15 cellular contexts compared by ENCODE assay signal in genomic region chr5:119338326-119338957, GRCh38. TPM values are rescaled to one million over a fixed set of nuclear protein-coding genes. Genes with fewer than 3 reads are reported as not detected.
DNase-seq lines count a peak whose midpoint lies in the region; ATAC-seq, FAIRE-seq and TF ChIP-seq lines count a peak whose summit lies in the region.
"Had no signal": no experiment of that assay in that cellular context is flagged by ENCODE, and none has a peak within 500 bp of the region (broad histone marks: within the 10 kb centered on the region; RNA-seq: fewer than 3 reads in every experiment).

No MANE protein-coding gene starts in this region.

- H3K27me3 ChIP-seq in CD8-positive, alpha-beta memory T cell (ENCODE audit: insufficient read depth, low read length, poor library complexity, severe bottlenecking) = no peaks in the 10 kb centered on the region
- no peaks in the 10 kb centered on the region for H3K27me3 ChIP-seq in HepG2 (ENCODE audit: control insufficient read depth in 1 of 2, insufficient read depth in 2 of 2, low read length in 2 of 2)
- H3K27me3 ChIP-seq: heart right ventricle had no signal

- WGBS in HepG2 (ENCODE audit: low lambda C conversion rate) = 87% methylated on average over 5 of the region's 5 CpGs

- H3K36me3 ChIP-seq in CD8-positive, alpha-beta memory T cell (ENCODE audit: insufficient read depth, low read length) = no peaks in the 10 kb centered on the region
- no peaks in the 10 kb centered on the region for H3K36me3 ChIP-seq in HepG2 (replicated peaks in 1 of 2; ENCODE audit: control insufficient read depth in 1 of 2, insufficient read depth in 2 of 2, low read length in 2 of 2)
- H3K36me3 ChIP-seq: heart right ventricle had no signal

- no peak overlapping the region for H3K4me2 ChIP-seq in HepG2 (ENCODE audit: low read depth, low read length)

- intact Hi-C loops in natural killer cell (cut with micrococcal nuclease) (loop anchor here (10.0 kb wide), 1 partner anchor 264 kb away; the partner anchor contains the start of gene DMXL1), HepG2 (cut with micrococcal nuclease; ENCODE audit: unreplicated experiment) (no loop called here), left ventricle myocardium superior (cut with micrococcal nuclease) (no loop called here)

- peaks cover 92 to 98% (median 97%) of the 10 kb centered on the region in 3 donors for H3K4me1 Mint-ChIP-seq in CD8-positive, alpha-beta memory T cell
- peaks cover 51 to 75% (median 66%) of the 10 kb centered on the region in 3 donors for H3K4me1 Mint-ChIP-seq in IgD-negative memory B cell
- H3K4me1 Mint-ChIP-seq in activated CD8-positive, alpha-beta T cell treated with anti-CD3 and anti-CD28 coated beads, Interleukin-2, amount 10 ng/mL, durations not matched to agents 7 days and 5 days (ENCODE audit: low read depth) = peaks cover 87% of the 10 kb centered on the region
- H3K4me1 Mint-ChIP-seq in natural killer cell = peaks cover 91 to 96% of the 10 kb centered on the region in 2 donors

- H3K79me2 ChIP-seq in HepG2 (ENCODE audit: insufficient read depth, low read length) = no peaks in the 10 kb centered on the region

- no peak overlapping the region for H2AFZ ChIP-seq in HepG2 (ENCODE audit: low read length)

- peak overlapping the region; percentile 2 for H3K27ac ChIP-seq in CD8-positive, alpha-beta memory T cell (ENCODE audit: low read depth, low read length)
- H3K27ac ChIP-seq in HepG2 (ENCODE audit: extremely low read length, insufficient read depth, low read length) = no peak overlapping the region
- H3K27ac ChIP-seq: SK-N-MC had no signal

- no peaks in the 10 kb centered on the region for H3K27me3 Mint-ChIP-seq in CD8-positive, alpha-beta memory T cell
- H3K27me3 Mint-ChIP-seq in IgD-negative memory B cell = no peaks in the 10 kb centered on the region
- no peaks in the 10 kb centered on the region for H3K27me3 Mint-ChIP-seq in activated CD8-positive, alpha-beta T cell treated with anti-CD3 and anti-CD28 coated beads, Interleukin-2, amount 10 ng/mL, durations not matched to agents 7 days and 5 days (ENCODE audit: low read depth)
- H3K27me3 Mint-ChIP-seq in natural killer cell (ENCODE audit: low read depth in 2 of 2) = no peaks in the 10 kb centered on the region

- H3K4me3 ChIP-seq in CD8-positive, alpha-beta memory T cell (ENCODE audit: low read length) = peak overlapping the region; percentile 24
- no peak overlapping the region for H3K4me3 ChIP-seq in HepG2 (replicated peaks in 1 of 3; ENCODE audit: insufficient read depth in 1 of 3, low read depth in 2 of 3, low read length in 3 of 3)
- H3K4me3 ChIP-seq: heart right ventricle, SK-N-MC had no signal

- CTCF ChIA-PET in CD8-positive, alpha-beta memory T cell (lab: Charles Lee) = interaction anchor here (0.5 to 5.6 kb wide), 10 partner anchors 15 to 350 kb away, joined by 3 to 24 read pairs (median 6); partner anchors contain the start of genes DTWD2 and TNFAIP8
- CTCF ChIA-PET in activated CD8-positive, alpha-beta T cell treated with anti-CD3 and anti-CD28 coated beads, Interleukin-2, amount 10 ng/mL, durations not matched to agents 7 days and 5 days (lab: Charles Lee) = interaction anchor here (0.8 to 21.9 kb wide), 16 partner anchors 8 to 350 kb away, joined by 3 to 274 read pairs (median 5); partner anchors contain the start of genes DTWD2 and TNFAIP8
- CTCF ChIA-PET in HepG2 (lab: Yijun Ruan, JAX; ENCODE audit: low intra/inter-chr PET ratio, low total read pairs) = no interaction called here

- H3K9me3 ChIP-seq in CD8-positive, alpha-beta memory T cell (ENCODE audit: low read length) = no peaks in the 10 kb centered on the region
- H3K9me3 ChIP-seq in HepG2 (ENCODE audit: low read length) = no peaks in the 10 kb centered on the region
- H3K9me3 ChIP-seq: heart right ventricle had no signal

- no peaks in the 10 kb centered on the region for H3K9me3 Mint-ChIP-seq in CD8-positive, alpha-beta memory T cell
- H3K9me3 Mint-ChIP-seq in IgD-negative memory B cell (no peaks in the 10 kb centered on the region), natural killer cell (no peaks in the 10 kb centered on the region)
- H3K9me3 Mint-ChIP-seq in activated CD8-positive, alpha-beta T cell treated with anti-CD3 and anti-CD28 coated beads, Interleukin-2, amount 10 ng/mL, durations not matched to agents 7 days and 5 days (ENCODE audit: insufficient read depth) = no peaks in the 10 kb centered on the region

- FAIRE-seq in HepG2 (lab: Jason Lieb, UNC) = no peak

- peak overlapping the region; percentile 84 to 99 (median 94) for H3K27ac Mint-ChIP-seq in CD8-positive, alpha-beta memory T cell
- H3K27ac Mint-ChIP-seq in IgD-negative memory B cell (peak overlapping the region; percentile 63 to 98 (median 92)), natural killer cell (peak overlapping the region; percentile 86 to 88)
- H3K27ac Mint-ChIP-seq in activated CD8-positive, alpha-beta T cell treated with anti-CD3 and anti-CD28 coated beads, Interleukin-2, amount 10 ng/mL, durations not matched to agents 7 days and 5 days = peak overlapping the region; percentile 95

- no peak for TF ChIP-seq RAD21 in HepG2 (CRISPR knock-in tag; IDR thresholded peaks at IDR 0.05)

- ATAC-seq in activated CD8-positive, alpha-beta T cell treated with anti-CD3 and anti-CD28 coated beads, Interleukin-2, amount 10 ng/mL, durations not matched to agents 7 days and 5 days = peak; percentile 2
- peak in 1 of 3 donors; percentile 17 for ATAC-seq in natural killer cell
- no peak for ATAC-seq in SK-N-SH treated with all-trans-retinoic acid at 6 μM for 48 hours
- ATAC-seq in HepG2 = no peak
- no peak for ATAC-seq in left ventricle myocardium superior
- ATAC-seq: esophagus mucosa, HCT116, heart right ventricle had no signal

- no peak for TF ChIP-seq CTCF in natural killer cell (IDR thresholded peaks at IDR 0.05)
- TF ChIP-seq CTCF in HepG2 (CRISPR knock-in tag; IDR thresholded peaks at IDR 0.05) = no peak

- peak overlapping the region; percentile 69 to 87 (median 76) for H3K4me3 Mint-ChIP-seq in CD8-positive, alpha-beta memory T cell
- H3K4me3 Mint-ChIP-seq in IgD-negative memory B cell (peak overlapping the region; percentile 61 to 93 (median 76)), natural killer cell (peak overlapping the region; percentile 67)
- peak overlapping the region; percentile 78 for H3K4me3 Mint-ChIP-seq in activated CD8-positive, alpha-beta T cell treated with anti-CD3 and anti-CD28 coated beads, Interleukin-2, amount 10 ng/mL, durations not matched to agents 7 days and 5 days

- POLR2A ChIA-PET in CD8-positive, alpha-beta memory T cell (lab: Charles Lee) = interaction anchor here (1.5 to 3.7 kb wide), 2 partner anchors 8 to 25 kb away, joined by 5 to 20 read pairs; no protein-coding TSS in a partner anchor
- POLR2A ChIA-PET in activated CD8-positive, alpha-beta T cell treated with anti-CD3 and anti-CD28 coated beads, Interleukin-2, amount 10 ng/mL, durations not matched to agents 7 days and 5 days (lab: Charles Lee) = interaction anchor here (1.0 to 19.3 kb wide), 6 partner anchors 8 to 70 kb away, joined by 3 to 280 read pairs (median 11); partner anchors contain the start of gene TNFAIP8
- POLR2A ChIA-PET in HepG2 (lab: Yijun Ruan, JAX) = no interaction called here

- DNase-seq in CD8-positive, alpha-beta memory T cell = peak in 1 of 5 donors; percentile 44
- no peak for DNase-seq in activated CD8-positive, alpha-beta T cell treated with anti-CD3 and anti-CD28 coated beads, Interleukin-2, amount 10 ng/mL, durations not matched to agents 7 days and 5 days
- DNase-seq in natural killer cell (no peak), HepG2 (ENCODE audit: low spot score) (no peak), left ventricle myocardium superior (no peak), AML-193 (lab: John Stamatoyannopoulos, UW) (no peak)
- DNase-seq: COR-L47; heart right ventricle; retina; stimulated activated CD4-positive, alpha-beta T cell treated with anti-CD3 and anti-CD28 coated beads, Interleukin-2, amount 100 ng/mL, for 48 hours had no signal

- TF ChIP-seq EP300 in HepG2 (IDR thresholded peaks at IDR 0.05; ENCODE audit: low read depth in 2 of 2, low read length in 2 of 2) (no peak), HepG2 (CRISPR knock-in tag; IDR thresholded peaks at IDR 0.05; ENCODE audit: borderline replicate concordance) (no peak)

- no peak overlapping the region for H3K9ac ChIP-seq in HepG2 (ENCODE audit: insufficient read depth, low read depth, low read length)

- no peak for TF ChIP-seq POLR2A in HepG2 (IDR thresholded peaks at IDR 0.05; ENCODE audit: insufficient read depth in 1 of 2, low read depth in 2 of 2, low read length in 2 of 2)

- BruUV-seq in HepG2 (replicated peaks; lab: Mats Ljungman, UMichigan) = no TSS peak

- in situ Hi-C loops in HepG2 (cut with HindIII; ENCODE audit: extremely low pct_ligation_motif_present, low pct_unique_long_range_greater_than_20kb) = no loop called here

- peaks cover 0 to 7% (median 6%) of the 10 kb centered on the region in 3 donors for H3K36me3 Mint-ChIP-seq in CD8-positive, alpha-beta memory T cell
- H3K36me3 Mint-ChIP-seq in IgD-negative memory B cell = no peaks in the 10 kb centered on the region
- peaks cover 67% of the 10 kb centered on the region for H3K36me3 Mint-ChIP-seq in activated CD8-positive, alpha-beta T cell treated with anti-CD3 and anti-CD28 coated beads, Interleukin-2, amount 10 ng/mL, durations not matched to agents 7 days and 5 days (ENCODE audit: low read depth)
- no peaks in the 10 kb centered on the region for H3K36me3 Mint-ChIP-seq in natural killer cell

- no peaks in the 10 kb centered on the region for H4K20me1 ChIP-seq in HepG2 (ENCODE audit: insufficient read depth, low read length)

- H3K4me1 ChIP-seq in CD8-positive, alpha-beta memory T cell (ENCODE audit: insufficient read depth, low read length) = peaks cover 98% of the 10 kb centered on the region
- peaks cover 13% of the 10 kb centered on the region for H3K4me1 ChIP-seq in HepG2 (ENCODE audit: insufficient read depth, low read length)

RNA-seq across cellular contexts. Expression of gene TNFAIP8, which starts 17.4 kb away (rescaled TPM):
- total RNA-seq in CD8-positive, alpha-beta memory T cell = 100 to 1,000 TPM; 295 to 311 TPM
- polyA plus RNA-seq in CD8-positive, alpha-beta memory T cell = 207 TPM
- polyA plus RNA-seq in IgD-negative memory B cell = 285 TPM
- 100 to 1,000 TPM; 123 to 127 TPM for total RNA-seq in activated CD8-positive, alpha-beta T cell treated with anti-CD3 and anti-CD28 coated beads, Interleukin-2, amount 10 ng/mL, durations not matched to agents 7 days and 5 days
- total RNA-seq in natural killer cell = 10 to 100 TPM; 47.6 to 87.5 (median 76.3) TPM
- 11.2 and 14.9 TPM in 2 replicates for total RNA-seq in HepG2 (2016; rRNA removed; fragmentation: Illumina TruSeq; extraction: Trizol)
- total RNA-seq in HepG2 (2016; cell fraction: cytosol; rRNA removed; fragmentation: Illumina TruSeq; extraction: Trizol; ENCODE audit: low read depth) = 3.2 and 3.7 TPM in 2 replicates
- total RNA-seq in HepG2 (2016; cell fraction: insoluble cytoplasmic fraction; rRNA removed; fragmentation: Illumina TruSeq; extraction: Trizol) = 13.3 and 15.4 TPM in 2 replicates
- total RNA-seq in HepG2 (2016; cell fraction: membrane; rRNA removed; fragmentation: Illumina TruSeq; extraction: Trizol) = 7.0 and 8.4 TPM in 2 replicates
- 3.7 and 5.8 TPM in 2 replicates for total RNA-seq in HepG2 (2016; cell fraction: nucleus; rRNA removed; fragmentation: Illumina TruSeq; extraction: Trizol)
- polyA plus RNA-seq in HepG2 (2011; rRNA removed) = 4.9 and 6.4 TPM in 2 replicates
- 6.7 and 7.1 TPM in 2 replicates for polyA plus RNA-seq in HepG2 (2011; cell fraction: cytosol; rRNA removed)
- polyA plus RNA-seq in HepG2 (2011; cell fraction: nucleus; rRNA removed) = 2.5 TPM in 2 replicates
- polyA plus RNA-seq in HepG2 (2012) = 6.2 and 6.6 TPM in 2 replicates
- polyA plus RNA-seq in HepG2 (2016; cell fraction: cytosol; fragmentation: Illumina TruSeq; extraction: Trizol; ENCODE audit: low read depth) = 1.0 and 1.2 TPM in 2 replicates
- 16.1 and 16.3 TPM in 2 replicates for polyA plus RNA-seq in HepG2 (2016; cell fraction: insoluble cytoplasmic fraction; fragmentation: Illumina TruSeq; extraction: Trizol; ENCODE audit: low read depth)
- 2.5 and 2.7 TPM in 2 replicates for polyA plus RNA-seq in HepG2 (2016; cell fraction: membrane; fragmentation: Illumina TruSeq; extraction: Trizol; ENCODE audit: low read depth)
- 5.1 and 5.5 TPM in 2 replicates for polyA plus RNA-seq in HepG2 (2016; cell fraction: nucleus; fragmentation: Illumina TruSeq; extraction: Trizol; ENCODE audit: insufficient read depth, low read depth)
- polyA minus RNA-seq in HepG2 (2011; rRNA and poly(A)+ RNA removed; ENCODE audit: low replicate concordance) = 3.0 and 11.3 TPM in 2 replicates
- 8.5 and 9.0 TPM in 2 replicates for polyA minus RNA-seq in HepG2 (2011; cell fraction: cytosol; rRNA and poly(A)+ RNA removed)
- 5.5 and 10.3 TPM in 2 replicates for polyA minus RNA-seq in HepG2 (2011; cell fraction: nucleus; rRNA and poly(A)+ RNA removed)
- 16.3 TPM for total RNA-seq in left ventricle myocardium superior
